27 cellular contexts compared by ENCODE assay signal in the genomic region with DNA sequence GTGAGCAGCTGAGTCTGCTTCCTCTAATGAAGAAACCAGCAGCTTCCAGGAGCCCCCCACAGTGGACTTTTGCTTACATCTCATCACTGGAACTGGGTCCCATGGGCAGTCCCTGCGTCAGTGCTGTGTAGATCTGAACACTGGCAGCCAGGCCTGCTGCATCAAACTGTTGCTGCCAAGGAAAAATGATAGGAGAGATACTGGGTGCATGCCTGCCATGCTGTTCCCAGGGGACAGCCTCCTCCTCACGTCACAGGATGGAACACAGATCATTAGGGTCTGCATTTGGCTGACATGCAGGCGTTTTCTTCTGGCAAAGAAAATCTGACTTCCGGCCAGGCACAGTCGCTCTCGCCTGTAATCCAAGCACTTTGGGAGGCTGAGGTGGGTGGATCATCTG.
"Had no signal": no experiment of that assay in that cellular context is flagged by ENCODE, and none has a peak within 500 bp of the region (broad histone marks: within the 10 kb centered on the region; RNA-seq: fewer than 3 reads in every experiment).

No MANE protein-coding gene starts in this region.

- H3K27ac ChIP-seq: colonic mucosa, epithelial cell of prostate, esophagus squamous epithelium, gastrocnemius medialis, hepatocyte, left lung, lower lobe of right lung had no signal

- H3K4me1 ChIP-seq: colonic mucosa, gastrocnemius medialis, left lung, lower lobe of right lung had no signal

- DNase-seq: colonic mucosa; cortex of kidney; effector CD8-positive, alpha-beta T cell; effector memory CD8-positive, alpha-beta T cell; endodermal cell; erythroblast; esophagus squamous epithelium; foreskin fibroblast; foreskin melanocyte; gastrocnemius medialis; glutamatergic neuron; head of caudate nucleus; hypothalamus; immature natural killer cell; islet precursor cell; kidney; kidney glomerular epithelial cell; left lung; left ventricle myocardium superior; lower lobe of right lung; mesendoderm; midbrain; naive thymus-derived CD4-positive, alpha-beta T cell; natural killer cell had no signal

- H3K4me2 ChIP-seq: hepatocyte had no signal

- H2AFZ ChIP-seq: hepatocyte had no signal

- H3K9me3 ChIP-seq: colonic mucosa, esophagus squamous epithelium, gastrocnemius medialis, lower lobe of right lung had no signal

- H3K36me3 ChIP-seq: colonic mucosa, esophagus squamous epithelium, gastrocnemius medialis, left lung, lower lobe of right lung had no signal

- H3K79me2 ChIP-seq: hepatocyte had no signal

- H3K27me3 ChIP-seq: colonic mucosa, hepatocyte had no signal

- H3K4me3 ChIP-seq: colonic mucosa, esophagus squamous epithelium, gastrocnemius medialis, hepatocyte, left lung, lower lobe of right lung had no signal

- ATAC-seq: effector memory CD8-positive, alpha-beta T cell; esophagus mucosa; gastrocnemius medialis; left lung; left ventricle myocardium superior; lower lobe of right lung; naive thymus-derived CD4-positive, alpha-beta T cell; natural killer cell had no signal
